In genomic region chr7:32427769-32428291, GRCh38 we compare ENCODE assay signal across 1 cellular context.
TF ChIP-seq lines count a peak whose summit lies in the region.

No MANE protein-coding gene starts in this region.

TF ChIP-seq in HepG2, 621 proteins besides CTCF, POLR2A, EP300 and RAD21 (continued from another document and continues in another):
- TF ChIP-seq ZNF687 (CRISPR knock-in tag; IDR thresholded peaks at IDR 0.05) (peak; percentile 57), ZBTB46 (CRISPR knock-in tag; IDR thresholded peaks at IDR 0.05; ENCODE audit: borderline replicate concordance) (no peak), TRIM22 (IDR thresholded peaks at IDR 0.05) (no peak), ZNF335 (CRISPR knock-in tag; IDR thresholded peaks at IDR 0.05) (peak; percentile 89), RARG (CRISPR knock-in tag; IDR thresholded peaks at IDR 0.05; ENCODE audit: low read depth) (no peak), TEAD3 (CRISPR knock-in tag; optimal IDR thresholded peaks at IDR 0.05; ENCODE audit: borderline replicate concordance) (peak; percentile 69), GLI4 (CRISPR knock-in tag; IDR thresholded peaks at IDR 0.05; ENCODE audit: borderline replicate concordance) (no peak), JUNB (CRISPR knock-in tag; IDR thresholded peaks at IDR 0.05; ENCODE audit: borderline replicate concordance) (peak; percentile 59), ZNF30 (CRISPR knock-in tag; IDR thresholded peaks at IDR 0.05) (no peak), MYC (CRISPR knock-in tag; IDR thresholded peaks at IDR 0.05; ENCODE audit: borderline replicate concordance) (peak; percentile 48; the same call in 1 of the 2 replicates), ZKSCAN5 (CRISPR knock-in tag; IDR thresholded peaks at IDR 0.05) (no peak), U2AF2 (IDR thresholded peaks at IDR 0.05; ENCODE audit: low read depth, low read length) (no peak), IKZF4 (CRISPR knock-in tag; IDR thresholded peaks at IDR 0.05; ENCODE audit: borderline replicate concordance, low read depth, not compliant biosample characterization) (peak; percentile 80), AHR (CRISPR knock-in tag; IDR thresholded peaks at IDR 0.05) (peak; percentile 97), ZBTB33 (CRISPR knock-in tag; IDR thresholded peaks at IDR 0.05) (peak; percentile 19; the same call in 1 of the 2 replicates), TGIF2 (CRISPR knock-in tag; IDR thresholded peaks at IDR 0.05) (peak; percentile 91; the same call in 1 of the 2 replicates), MXI1 (IDR thresholded peaks at IDR 0.05; ENCODE audit: borderline replicate concordance, low read depth, low read length) (no peak), DZIP1 (CRISPR knock-in tag; IDR thresholded peaks at IDR 0.05) (0 out of 2 replicates have a peak, but pooled peaks have one; percentile 22), TFDP2 (CRISPR knock-in tag; IDR thresholded peaks at IDR 0.05) (no peak), NCOR1 (IDR thresholded peaks at IDR 0.05; ENCODE audit: borderline replicate concordance, low read length) (no peak), GZF1 (CRISPR knock-in tag; IDR thresholded peaks at IDR 0.05) (0 out of 2 replicates have a peak, but pooled peaks have one; percentile 57), ELF3 (CRISPR knock-in tag; IDR thresholded peaks at IDR 0.05) (peak; percentile 76), RXRA (CRISPR knock-in tag; IDR thresholded peaks at IDR 0.05) (0 out of 2 replicates have a peak, but pooled peaks have one; percentile 9), ZFP36L1 (CRISPR knock-in tag; IDR thresholded peaks at IDR 0.05) (no peak), NFIC (IDR thresholded peaks at IDR 0.05; ENCODE audit: low read length) (no peak), RFX1 (IDR thresholded peaks at IDR 0.05) (no peak), TBX3 (IDR thresholded peaks at IDR 0.05; ENCODE audit: borderline replicate concordance) (no peak), ZNF782 (CRISPR knock-in tag; IDR thresholded peaks at IDR 0.05; ENCODE audit: borderline replicate concordance) (peak; percentile 79; the same call in 1 of the 2 replicates), ZFY (CRISPR knock-in tag; IDR thresholded peaks at IDR 0.05) (peak; percentile 52; the same call in 1 of the 2 replicates), ZNF670 (CRISPR knock-in tag; IDR thresholded peaks at IDR 0.05; ENCODE audit: borderline replicate concordance) (no peak), HNRNPK (IDR thresholded peaks at IDR 0.05; ENCODE audit: low read depth, low read length, poor library complexity, severe bottlenecking) (no peak), HNRNPUL1 (IDR thresholded peaks at IDR 0.05; ENCODE audit: low read depth, low read length) (no peak), ZNF296 (CRISPR knock-in tag; conservative IDR thresholded peaks at IDR 0.05) (0 out of 2 replicates have a peak, but pooled peaks have one; percentile 75), ZNF383 (CRISPR knock-in tag; IDR thresholded peaks at IDR 0.05; ENCODE audit: borderline replicate concordance) (no peak), NFATC3 (CRISPR knock-in tag; IDR thresholded peaks at IDR 0.05) (no peak), NR2F1 (CRISPR knock-in tag; IDR thresholded peaks at IDR 0.05) (no peak; a peak in 1 of 4 replicates), AGO2 (optimal IDR thresholded peaks at IDR 0.05; ENCODE audit: low read depth, low read length) (no peak), MLX (CRISPR knock-in tag; IDR thresholded peaks at IDR 0.05) (0 out of 2 replicates have a peak, but pooled peaks have one; percentile 57), HINFP (CRISPR knock-in tag; IDR thresholded peaks at IDR 0.05; ENCODE audit: low read depth) (peak; percentile 80; the same call in 1 of the 2 replicates), NR3C1 (CRISPR knock-in tag; IDR thresholded peaks at IDR 0.05) (no peak), ZNF343 (CRISPR knock-in tag; IDR thresholded peaks at IDR 0.05) (0 out of 2 replicates have a peak, but pooled peaks have one; percentile 77), TCF12 (IDR thresholded peaks at IDR 0.05) (no peak), TCF12 (CRISPR knock-in tag; IDR thresholded peaks at IDR 0.05) (no peak), DNMT1 (CRISPR knock-in tag; IDR thresholded peaks at IDR 0.05) (no peak; the same call in 1 of the 2 replicates), KDM1A (CRISPR knock-in tag; IDR thresholded peaks at IDR 0.05) (no peak), BORCS8-MEF2B (CRISPR knock-in tag; IDR thresholded peaks at IDR 0.05) (peak; percentile 81; the same call in 1 of the 2 replicates), ATF1 (CRISPR knock-in tag; IDR thresholded peaks at IDR 0.05) (no peak), ZFP91 (CRISPR knock-in tag; IDR thresholded peaks at IDR 0.05; ENCODE audit: borderline replicate concordance) (peak; percentile 43; the same call in 1 of the 2 replicates), RXRB (CRISPR knock-in tag; IDR thresholded peaks at IDR 0.05; ENCODE audit: borderline replicate concordance) (peak; percentile 74), FOSL1 (CRISPR knock-in tag; IDR thresholded peaks at IDR 0.05; ENCODE audit: borderline replicate concordance) (peak; percentile 40; the same call in 1 of the 2 replicates), ATAD3A (CRISPR knock-in tag; IDR thresholded peaks at IDR 0.05) (peak; percentile 83; the same call in 1 of the 2 replicates), CHD2 (IDR thresholded peaks at IDR 0.05; ENCODE audit: low read depth, low read length) (no peak)
